In genomic region chr17:8186787-8187516, GRCh38 we compare ENCODE assay signal across 8 cellular contexts. TPM values are rescaled to one million over a fixed set of nuclear protein-coding genes. Genes with fewer than 3 reads are reported as not detected.
DNase-seq lines count a peak whose midpoint lies in the region; TF ChIP-seq lines count a peak whose summit lies in the region.

No MANE protein-coding gene starts in this region.

- H3K4me3 Mint-ChIP-seq in endodermal cell, result no peak overlapping the region

- H3K4me1 Mint-ChIP-seq in endodermal cell, result peaks cover 12% of the 10 kb centered on the region

- peak; percentile 61 for TF ChIP-seq CTCF in endodermal cell (conservative IDR thresholded peaks at IDR 0.05)

- no peaks in the 10 kb centered on the region for H3K9me3 Mint-ChIP-seq in endodermal cell

- peak overlapping the region; percentile 74 for H3K27ac ChIP-seq in endodermal cell (ENCODE audit: low read depth, low read length)

- DNase-seq in NK-92 treated with Interleukin-12 subunit alpha and Interleukin-12 subunit beta, amount 100 ng/mL, for 24 hours (lab: John Stamatoyannopoulos, UW), result peak; percentile 63
- DNase-seq in NK-92 (lab: John Stamatoyannopoulos, UW; ENCODE audit: unreplicated experiment), result no peak
- DNase-seq in HS-5 (ENCODE audit: low read depth), result peak; percentile 97
- DNase-seq in NOMO-1 (lab: John Stamatoyannopoulos, UW; ENCODE audit: unreplicated experiment in 2 of 2), result peak; percentile 88 to 89
- DNase-seq in activated CD8-positive, alpha-beta memory T cell treated with anti-CD3 and anti-CD28 coated beads for 24 hours, result peak; percentile 100
- DNase-seq in endodermal cell, result peak; percentile 100
- DNase-seq in mesenteric fat pad (ENCODE audit: low spot score), result peak; percentile 97
- peak; percentile 84 for DNase-seq in stimulated activated CD8-positive, alpha-beta memory T cell treated with anti-CD3 and anti-CD28 coated beads, Interleukin-12 subunit alpha, Interleukin-12 subunit beta, amount 100 ng/mL, for 1 hour (ENCODE audit: low read depth)

- H3K27ac Mint-ChIP-seq in endodermal cell, result no peak overlapping the region

- H3K27me3 ChIP-seq in endodermal cell (ENCODE audit: control insufficient read depth, insufficient read depth, low read length, poor library complexity, severe bottlenecking), result no peaks in the 10 kb centered on the region

- peak overlapping the region; percentile 47 for H3K9ac ChIP-seq in endodermal cell (ENCODE audit: extremely low read depth, low read length, poor library complexity, severe bottlenecking)

- no peaks in the 10 kb centered on the region for H3K9me3 ChIP-seq in endodermal cell (ENCODE audit: control insufficient read depth, low read length)

- no peaks in the 10 kb centered on the region for H3K36me3 ChIP-seq in endodermal cell (ENCODE audit: control insufficient read depth, insufficient read depth, low read length)

- no peaks in the 10 kb centered on the region for H3K36me3 Mint-ChIP-seq in endodermal cell (ENCODE audit: low read depth)

- peaks cover 13% of the 10 kb centered on the region for H3K4me1 ChIP-seq in endodermal cell (ENCODE audit: control insufficient read depth, insufficient read depth, low read length)

- H3K27me3 Mint-ChIP-seq in endodermal cell (ENCODE audit: insufficient read depth), result peaks cover 11% of the 10 kb centered on the region

- peak overlapping the region; percentile 94 for H3K4me3 ChIP-seq in endodermal cell (ENCODE audit: low read length)

- 0 to 2% methylated on average over 31 to 32 of the region's 32 CpGs for WGBS in endodermal cell (ENCODE audit: insufficient coverage in 1 of 2, insufficient read length in 1 of 2), 2 experiments

RNA-seq across cellular contexts. Expression of gene BORCS6, which starts 3.0 kb away (rescaled TPM):
- total RNA-seq in endodermal cell (1 to 10 TPM; 4.1 to 5.5 TPM), mesenteric fat pad (5.8 TPM)
- 3.5 TPM for polyA plus RNA-seq in endodermal cell (2013, experiment 1 of 2)
- polyA plus RNA-seq in endodermal cell (2013, experiment 2 of 2), result 3.2 TPM

RNA-seq across cellular contexts. Expression of gene TMEM107, which starts 10.8 kb away (rescaled TPM):
- total RNA-seq in endodermal cell, result 10 to 100 TPM; 26.2 to 27.7 TPM
- polyA plus RNA-seq in endodermal cell (2013, experiment 1 of 2), result 79.3 TPM
- 69.1 TPM for polyA plus RNA-seq in endodermal cell (2013, experiment 2 of 2)
- 16.3 TPM for total RNA-seq in mesenteric fat pad

RNA-seq across cellular contexts. Expression of gene AURKB, which starts 23.4 kb away (rescaled TPM):
- total RNA-seq in endodermal cell (100 to 1,000 TPM in 1 of 2 donors, 10 to 100 TPM in 1; 90.5 to 122 TPM), mesenteric fat pad (not detected)
- polyA plus RNA-seq in endodermal cell (2013, experiment 1 of 2), result 174 TPM
- polyA plus RNA-seq in endodermal cell (2013, experiment 2 of 2), result 175 TPM

RNA-seq across cellular contexts. Expression of gene VAMP2, which starts 24.2 kb away (rescaled TPM):
- total RNA-seq in endodermal cell (10 to 100 TPM; 32.1 to 32.2 TPM), mesenteric fat pad (52.4 TPM)
- polyA plus RNA-seq in endodermal cell (2013, experiment 1 of 2), result 57.3 TPM
- polyA plus RNA-seq in endodermal cell (2013, experiment 2 of 2), result 46.3 TPM

RNA-seq across cellular contexts. Expression of gene PER1, which starts 34.7 kb away (rescaled TPM):
- 10 to 100 TPM; 38.3 to 53.7 TPM for total RNA-seq in endodermal cell
- polyA plus RNA-seq in endodermal cell (2013, experiment 1 of 2), result 24.2 TPM
- polyA plus RNA-seq in endodermal cell (2013, experiment 2 of 2), result 19.0 TPM
- 316 TPM for total RNA-seq in mesenteric fat pad

Comparison
In these comparisons a context has a peak if more than half of its experiments do, and no peak if none do; other contexts are left out.
1. RNA of gene AURKB, which starts 23.4 kb away (total RNA-seq): 90.5 to 122 TPM in endodermal cell; not detected in mesenteric fat pad (single experiment); every median in the first group is over 10 times any median in the second.